ENCODE assay signal across 21 cellular contexts in genomic region chr14:39087493-39087892, GRCh38. TPM values are rescaled to one million over a fixed set of nuclear protein-coding genes. Genes with fewer than 3 reads are reported as not detected.
DNase-seq lines count a peak whose midpoint lies in the region; ATAC-seq, FAIRE-seq and TF ChIP-seq lines count a peak whose summit lies in the region.
"Had no signal": no experiment of that assay in that cellular context is flagged by ENCODE, and none has a peak within 500 bp of the region (broad histone marks: within the 10 kb centered on the region; RNA-seq: fewer than 3 reads in every experiment).

No MANE protein-coding gene starts in this region.

- H3K9me3 ChIP-seq in A549 (no peaks in the 10 kb centered on the region), T-helper 17 cell (ENCODE audit: control insufficient read depth, low read length, poor library complexity, severe bottlenecking) (no peaks in the 10 kb centered on the region)
- H3K9me3 ChIP-seq: BLaER1, Caco-2 had no signal

- no peak for TF ChIP-seq EP300 in A549 (IDR thresholded peaks at IDR 0.05)

- CTCF ChIA-PET in A549 (lab: Yijun Ruan, JAX) = no interaction called here

- H3K9me3 Mint-ChIP-seq in central memory CD8-positive, alpha-beta T cell = no peaks in the 10 kb centered on the region
- H3K9me3 Mint-ChIP-seq: CD4-positive, CD25-positive, alpha-beta regulatory T cell; CD8-positive, alpha-beta T cell; GM23338; H9 had no signal

- FAIRE-seq in A549 (lab: Jason Lieb, UNC) (no peak), G401.6 (lab: Jason Lieb, UNC) (peak; percentile 53)
- FAIRE-seq: GM12878 had no signal

- no peak overlapping the region for H3K4me2 ChIP-seq in A549
- H3K4me2 ChIP-seq: BLaER1, GM23338 had no signal

- POLR2A ChIA-PET in A549 (lab: Yijun Ruan, JAX) = no interaction called here

- DNase-seq in A549 (ENCODE audit: low read depth in 1 of 2, low spot score in 1 of 2) (no peak), T-helper 17 cell (no peak), foreskin keratinocyte (no peak)
- DNase-seq in central memory CD8-positive, alpha-beta T cell (ENCODE audit: low spot score in 2 of 2) = no peak
- DNase-seq: Caco-2; CD4-positive, CD25-positive, alpha-beta regulatory T cell; CD8-positive, alpha-beta T cell; DMS153; DND-41; GDM1; H9 had no signal

- peak overlapping the region; percentile 41 for H3K27ac Mint-ChIP-seq in T-helper 17 cell
- peak overlapping the region; percentile 55 for H3K27ac Mint-ChIP-seq in central memory CD8-positive, alpha-beta T cell (ENCODE audit: low read depth)
- H3K27ac Mint-ChIP-seq: B cell; CD8-positive, alpha-beta T cell; GM23338; H9 had no signal

- TF ChIP-seq CTCF in A549 (IDR thresholded peaks at IDR 0.05) (no peak), foreskin keratinocyte (conservative IDR thresholded peaks at IDR 0.05) (no peak)

- H3K4me3 ChIP-seq in A549 = no peak overlapping the region
- H3K4me3 ChIP-seq: BLaER1, GM12878, GM23338 had no signal

- ATAC-seq in A549 (no peak), T-helper 17 cell (no peak), GM21737 (IDR thresholded peaks at IDR 0.05; ENCODE audit: unreplicated experiment) (no peak), HG03520 (IDR thresholded peaks at IDR 0.05; ENCODE audit: unreplicated experiment) (no peak), foreskin keratinocyte (no peak), GM19463 (IDR thresholded peaks at IDR 0.05; ENCODE audit: unreplicated experiment) (no peak)
- ATAC-seq in central memory CD8-positive, alpha-beta T cell (replicated peaks; ENCODE audit: extremely low read depth, poor library complexity, severe bottlenecking) = no peak
- ATAC-seq: CD8-positive, alpha-beta T cell; GM12878; GM23338; HCT116 had no signal

- no peaks in the 10 kb centered on the region for H3K27me3 ChIP-seq in foreskin keratinocyte
- H3K27me3 ChIP-seq: BLaER1 had no signal

- H3K4me1 Mint-ChIP-seq in T-helper 17 cell = peaks cover 25% of the 10 kb centered on the region
- H3K4me1 Mint-ChIP-seq in central memory CD8-positive, alpha-beta T cell = peaks cover 15% of the 10 kb centered on the region
- H3K4me1 Mint-ChIP-seq: GM23338, H9 had no signal

- TF ChIP-seq POLR2A in A549 (IDR thresholded peaks at IDR 0.05; ENCODE audit: low read length) = no peak

- H3K27me3 Mint-ChIP-seq in T-helper 17 cell = no peaks in the 10 kb centered on the region
- H3K27me3 Mint-ChIP-seq in central memory CD8-positive, alpha-beta T cell = no peaks in the 10 kb centered on the region
- H3K27me3 Mint-ChIP-seq: B cell; CD4-positive, CD25-positive, alpha-beta regulatory T cell had no signal

- no peak overlapping the region for H3K4me3 Mint-ChIP-seq in T-helper 17 cell
- no peak overlapping the region for H3K4me3 Mint-ChIP-seq in central memory CD8-positive, alpha-beta T cell
- H3K4me3 Mint-ChIP-seq: B cell; CD4-positive, CD25-positive, alpha-beta regulatory T cell; CD8-positive, alpha-beta T cell; GM23338; H9 had no signal

- no peaks in the 10 kb centered on the region for H3K4me1 ChIP-seq in A549
- H3K4me1 ChIP-seq in foreskin keratinocyte = no peaks in the 10 kb centered on the region
- H3K4me1 ChIP-seq: BLaER1, Caco-2 had no signal

- TF ChIP-seq RAD21 in A549 (conservative IDR thresholded peaks at IDR 0.05 in 1 of 2, IDR thresholded peaks at IDR 0.05 in 1 of 2) = no peak

- WGBS in A549 (ENCODE audit: missing lambda C conversion rate) = 91% methylated on average over 2 of the region's 2 CpGs

- no peak overlapping the region for H3K27ac ChIP-seq in A549
- H3K27ac ChIP-seq in foreskin keratinocyte = no peak overlapping the region
- H3K27ac ChIP-seq: BLaER1, C4-2B had no signal

- H3K36me3 Mint-ChIP-seq in T-helper 17 cell (ENCODE audit: low read depth) = peaks cover 9% of the 10 kb centered on the region
- H3K36me3 Mint-ChIP-seq in central memory CD8-positive, alpha-beta T cell (ENCODE audit: insufficient read depth) = peaks cover 56% of the 10 kb centered on the region

TF ChIP-seq in A549, 52 proteins besides CTCF, POLR2A, EP300 and RAD21:
- TF ChIP-seq MAFK (IDR thresholded peaks at IDR 0.05; ENCODE audit: partially characterized antibody) = peak; percentile 44
- no peak for TF ChIP-seq ZNF302 (CRISPR knock-in tag; IDR thresholded peaks at IDR 0.05)

RNA-seq across cellular contexts. Expression of gene SEC23A, which starts 15.5 kb away (rescaled TPM):
- polyA plus RNA-seq in A549 (2011; rRNA removed) = 176 and 238 TPM in 2 replicates
- polyA plus RNA-seq in A549 (2012; cell fraction: cytosol; rRNA removed) = 41.4 and 48.1 TPM in 2 replicates
- polyA plus RNA-seq in A549 (2012; cell fraction: nucleus; rRNA removed) = 29.6 and 42.0 TPM in 2 replicates
- polyA plus RNA-seq in A549 (2017; fragmentation: RNase III; extraction: RNeasy Plus Mini Kit Qiagen cat#74134 plus additional on column Dnase treatment) = 90.2 to 105 TPM (median 96.4 TPM) in 3 replicates
- polyA minus RNA-seq in A549 (2011; rRNA and poly(A)+ RNA removed) = 200 and 215 TPM in 2 replicates
- total RNA-seq in T-helper 17 cell = 10 to 100 TPM; 59.8 to 66.5 TPM
- 74.4 and 83.1 TPM in 2 replicates for total RNA-seq in foreskin keratinocyte
- polyA plus RNA-seq in foreskin keratinocyte = 16.5 and 18.0 TPM in 2 replicates

RNA-seq across cellular contexts. Expression of gene GEMIN2, which starts 26.6 kb away (rescaled TPM):
- polyA plus RNA-seq in A549 (2011; rRNA removed) (48.1 and 67.8 TPM in 2 replicates), A549 (2017; fragmentation: RNase III; extraction: RNeasy Plus Mini Kit Qiagen cat#74134 plus additional on column Dnase treatment) (26.8 to 31.7 TPM (median 30.6 TPM) in 3 replicates), foreskin keratinocyte (17.2 and 20.5 TPM in 2 replicates)
- 35.2 and 52.3 TPM in 2 replicates for polyA plus RNA-seq in A549 (2012; cell fraction: cytosol; rRNA removed)
- 17.9 and 21.3 TPM in 2 replicates for polyA plus RNA-seq in A549 (2012; cell fraction: nucleus; rRNA removed)
- 9.7 and 15.5 TPM in 2 replicates for polyA minus RNA-seq in A549 (2011; rRNA and poly(A)+ RNA removed)
- total RNA-seq in T-helper 17 cell (10 to 100 TPM; 12.6 to 14.7 TPM), foreskin keratinocyte (18.3 and 20.5 TPM in 2 replicates)
